ENCODE assay signal across 1 cellular context in genomic region chr1:84299536-84300260, GRCh38.
TF ChIP-seq lines count a peak whose summit lies in the region.

No MANE protein-coding gene starts in this region.

TF ChIP-seq in liver, 16 proteins besides CTCF, POLR2A, EP300 and RAD21 (continued from another document):
- TF ChIP-seq, protein P1, sequence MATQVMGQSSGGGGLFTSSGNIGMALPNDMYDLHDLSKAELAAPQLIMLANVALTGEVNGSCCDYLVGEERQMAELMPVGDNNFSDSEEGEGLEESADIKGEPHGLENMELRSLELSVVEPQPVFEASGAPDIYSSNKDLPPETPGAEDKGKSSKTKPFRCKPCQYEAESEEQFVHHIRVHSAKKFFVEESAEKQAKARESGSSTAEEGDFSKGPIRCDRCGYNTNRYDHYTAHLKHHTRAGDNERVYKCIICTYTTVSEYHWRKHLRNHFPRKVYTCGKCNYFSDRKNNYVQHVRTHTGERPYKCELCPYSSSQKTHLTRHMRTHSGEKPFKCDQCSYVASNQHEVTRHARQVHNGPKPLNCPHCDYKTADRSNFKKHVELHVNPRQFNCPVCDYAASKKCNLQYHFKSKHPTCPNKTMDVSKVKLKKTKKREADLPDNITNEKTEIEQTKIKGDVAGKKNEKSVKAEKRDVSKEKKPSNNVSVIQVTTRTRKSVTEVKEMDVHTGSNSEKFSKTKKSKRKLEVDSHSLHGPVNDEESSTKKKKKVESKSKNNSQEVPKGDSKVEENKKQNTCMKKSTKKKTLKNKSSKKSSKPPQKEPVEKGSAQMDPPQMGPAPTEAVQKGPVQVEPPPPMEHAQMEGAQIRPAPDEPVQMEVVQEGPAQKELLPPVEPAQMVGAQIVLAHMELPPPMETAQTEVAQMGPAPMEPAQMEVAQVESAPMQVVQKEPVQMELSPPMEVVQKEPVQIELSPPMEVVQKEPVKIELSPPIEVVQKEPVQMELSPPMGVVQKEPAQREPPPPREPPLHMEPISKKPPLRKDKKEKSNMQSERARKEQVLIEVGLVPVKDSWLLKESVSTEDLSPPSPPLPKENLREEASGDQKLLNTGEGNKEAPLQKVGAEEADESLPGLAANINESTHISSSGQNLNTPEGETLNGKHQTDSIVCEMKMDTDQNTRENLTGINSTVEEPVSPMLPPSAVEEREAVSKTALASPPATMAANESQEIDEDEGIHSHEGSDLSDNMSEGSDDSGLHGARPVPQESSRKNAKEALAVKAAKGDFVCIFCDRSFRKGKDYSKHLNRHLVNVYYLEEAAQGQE (IDR thresholded peaks at IDR 0.05), result no peak
- no peak for TF ChIP-seq SP1 (IDR thresholded peaks at IDR 0.05)
- no peak for TF ChIP-seq FOXA2 (IDR thresholded peaks at IDR 0.05)
- TF ChIP-seq HNF4G (IDR thresholded peaks at IDR 0.05), result no peak
- TF ChIP-seq YY1 (IDR thresholded peaks at IDR 0.05), result no peak
- TF ChIP-seq, protein P2, sequence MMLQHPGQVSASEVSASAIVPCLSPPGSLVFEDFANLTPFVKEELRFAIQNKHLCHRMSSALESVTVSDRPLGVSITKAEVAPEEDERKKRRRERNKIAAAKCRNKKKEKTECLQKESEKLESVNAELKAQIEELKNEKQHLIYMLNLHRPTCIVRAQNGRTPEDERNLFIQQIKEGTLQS (IDR thresholded peaks at IDR 0.05), result no peak
- TF ChIP-seq EGR1 (IDR thresholded peaks at IDR 0.05; ENCODE audit: low read depth in 2 of 2), result no peak
- TF ChIP-seq RXRA (IDR thresholded peaks at IDR 0.05), result no peak
- TF ChIP-seq FOXA1 (IDR thresholded peaks at IDR 0.05), result no peak
- TF ChIP-seq HNF4A (conservative IDR thresholded peaks at IDR 0.05), result no peak
